14 cellular contexts compared by ENCODE assay signal in the genomic region with DNA sequence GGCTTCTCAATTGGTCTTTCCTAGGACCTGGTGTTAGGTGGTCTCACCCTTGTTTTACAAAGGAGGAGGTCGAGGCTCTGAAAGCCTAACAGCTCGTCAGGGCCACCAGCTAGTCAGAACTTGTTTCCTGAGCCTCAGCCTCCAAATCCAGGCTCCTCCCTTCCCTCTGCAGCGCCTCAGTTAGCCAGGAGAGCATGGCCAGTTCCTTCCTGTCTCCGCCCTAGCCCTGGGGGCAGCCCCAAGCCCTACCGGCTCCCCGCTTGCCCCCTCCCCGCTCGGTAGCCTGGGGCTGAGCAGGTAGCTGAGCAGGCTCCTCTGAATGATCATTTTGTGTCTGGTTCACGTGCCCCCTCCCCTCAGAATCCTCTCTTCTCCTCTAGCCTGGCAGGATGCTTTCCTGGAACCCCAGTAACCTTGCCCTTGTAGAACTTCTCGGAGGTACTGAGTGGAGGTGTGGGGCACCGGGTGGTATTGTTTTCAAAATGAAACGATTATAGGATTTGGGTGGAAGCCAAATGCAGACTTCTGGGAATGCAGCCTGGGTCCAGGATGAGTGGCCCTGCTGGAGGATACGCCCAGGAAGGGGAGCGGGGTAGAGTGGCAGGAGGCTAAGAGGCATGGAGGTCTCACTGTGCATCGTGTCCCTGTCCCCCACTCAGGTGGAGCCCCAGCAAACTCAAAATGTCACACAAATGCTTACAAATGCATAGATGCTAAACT.
DNase-seq lines count a peak whose midpoint lies in the region; ATAC-seq and TF ChIP-seq lines count a peak whose summit lies in the region.
"Had no signal": no experiment of that assay in that cellular context is flagged by ENCODE, and none has a peak within 500 bp of the region (broad histone marks: within the 10 kb centered on the region; RNA-seq: fewer than 3 reads in every experiment).

No MANE protein-coding gene starts in this region.

- no peak for TF ChIP-seq EP300 in suprapubic skin (IDR thresholded peaks at IDR 0.05)

- H3K4me3 ChIP-seq in breast epithelium (no peak overlapping the region), lower lobe of right lung (no peak overlapping the region), suprapubic skin (no peak overlapping the region)
- H3K4me3 ChIP-seq: A549, right lobe of liver had no signal

- TF ChIP-seq POLR2A in breast epithelium (IDR thresholded peaks at IDR 0.05) (no peak), suprapubic skin (IDR thresholded peaks at IDR 0.05) (no peak)

- H3K4me1 ChIP-seq in breast epithelium (peaks cover 28 to 41% of the 10 kb centered on the region in 2 donors), lower lobe of right lung (peaks cover 84% of the 10 kb centered on the region), suprapubic skin (peaks cover 94% of the 10 kb centered on the region)

- H3K27me3 ChIP-seq in breast epithelium, result no peaks in the 10 kb centered on the region
- H3K27me3 ChIP-seq in lower lobe of right lung (ENCODE audit: low read depth), result no peaks in the 10 kb centered on the region
- H3K27me3 ChIP-seq in suprapubic skin, result no peaks in the 10 kb centered on the region
- H3K27me3 ChIP-seq: right lobe of liver had no signal

- intact Hi-C loops in breast epithelium (cut with DNase I; ENCODE audit: low total_unique reads), result no loop called here
- intact Hi-C loops in lower lobe of right lung (cut with DNase I), result no loop called here

- TF ChIP-seq CTCF in breast epithelium (IDR thresholded peaks at IDR 0.05) (no peak), lower lobe of right lung (IDR thresholded peaks at IDR 0.05) (no peak), suprapubic skin (IDR thresholded peaks at IDR 0.05) (no peak)

- H3K9me3 ChIP-seq in breast epithelium (no peaks in the 10 kb centered on the region), lower lobe of right lung (no peaks in the 10 kb centered on the region), suprapubic skin (no peaks in the 10 kb centered on the region)
- H3K9me3 ChIP-seq: A549, right lobe of liver had no signal

- DNase-seq in NCI-H748 (lab: John Stamatoyannopoulos, UW; ENCODE audit: unreplicated experiment) (peak; percentile 22), NCI-H748 treated with DMSO at 0.1 percent for 48 hours (lab: John Stamatoyannopoulos, UW) (no peak), breast epithelium (ENCODE audit: low spot score in 2 of 2) (no peak), lower lobe of right lung (no peak), suprapubic skin (ENCODE audit: low spot score in 2 of 2) (no peak), DMS 273 treated with DMSO at 0.1 percent for 48 hours (lab: John Stamatoyannopoulos, UW) (no peak), KBM-7 (no peak), HuH-7 (ENCODE audit: low spot score) (no peak)
- DNase-seq: activated T-cell treated with anti-CD3 and anti-CD28 coated beads, Interleukin-2, amount 50 U/mL, for 72 hours; DMS79; NCI-H146; right lobe of liver had no signal

- no peak for ATAC-seq in lower lobe of right lung
- ATAC-seq: A549; activated T-cell treated with anti-CD3 and anti-CD28 coated beads, Interleukin-2, amount 50 U/mL, for 72 hours had no signal

- H3K36me3 ChIP-seq in breast epithelium (no peaks in the 10 kb centered on the region), lower lobe of right lung (peaks cover 21% of the 10 kb centered on the region), suprapubic skin (no peaks in the 10 kb centered on the region)
- H3K36me3 ChIP-seq: right lobe of liver had no signal

- 37% methylated on average over 14 of the region's 15 CpGs for WGBS in suprapubic skin

- in situ Hi-C loops in KBM-7 (cut with MboI; ENCODE audit: low pct_unique_long_range_greater_than_20kb, low sequenced_read_pairs), result no loop called here

- H3K27ac ChIP-seq in breast epithelium (peak overlapping the region; percentile 69 to 85), lower lobe of right lung (peak overlapping the region; percentile 73), suprapubic skin (peak overlapping the region; percentile 73)
- H3K27ac ChIP-seq: right lobe of liver, VCaP had no signal
